In genomic region chr4:170729897-170730296, GRCh38 we compare ENCODE assay signal across 16 cellular contexts.
"Had no signal": no experiment of that assay in that cellular context is flagged by ENCODE, and none has a peak within 500 bp of the region (broad histone marks: within the 10 kb centered on the region; RNA-seq: fewer than 3 reads in every experiment).

No MANE protein-coding gene starts in this region.

- ATAC-seq: left lobe of liver; natural killer cell treated with Interleukin-12 subunit alpha and Interleukin-12 subunit beta and Interleukin-15 and Interleukin-18, amount 100 ng/mL, for 72 hours; right cardiac atrium; stimulated activated naive B cell treated with anti-CD40 and anti-IgM and Interleukin-4, amounts not matched to agents 10 μg/mL and 1 μg/mL and 100 μg/mL, for 72 hours had no signal

- H3K4me3 ChIP-seq: dorsolateral prefrontal cortex, lung, prostate gland, sigmoid colon, thoracic aorta, tibial nerve, upper lobe of left lung had no signal

- H3K4me1 Mint-ChIP-seq: memory B cell had no signal

- H3K9me3 Mint-ChIP-seq: memory B cell; stimulated activated naive CD8-positive, alpha-beta T cell treated with anti-CD3 and anti-CD28 coated beads, Interleukin-15, Interleukin-2, amounts not matched to agents 100 ng/mL and 50 ng/mL, for 24 hours had no signal

- H3K27ac ChIP-seq: dorsolateral prefrontal cortex, prostate gland, sigmoid colon, thoracic aorta, tibial nerve, upper lobe of left lung had no signal

- H3K4me1 ChIP-seq: prostate gland, sigmoid colon, tibial nerve, upper lobe of left lung had no signal

- H3K4me3 Mint-ChIP-seq: memory B cell; natural killer cell treated with Interleukin-12 subunit alpha and Interleukin-12 subunit beta and Interleukin-15 and Interleukin-18, amount 100 ng/mL, for 72 hours; stimulated activated naive B cell treated with anti-CD40 and anti-IgM and Interleukin-4, amounts not matched to agents 10 μg/mL and 1 μg/mL and 100 μg/mL, for 72 hours; stimulated activated naive CD8-positive, alpha-beta T cell treated with anti-CD3 and anti-CD28 coated beads, Interleukin-15, Interleukin-2, amounts not matched to agents 100 ng/mL and 50 ng/mL, for 24 hours had no signal

- H3K27me3 Mint-ChIP-seq: memory B cell; natural killer cell treated with Interleukin-12 subunit alpha and Interleukin-12 subunit beta and Interleukin-15 and Interleukin-18, amount 100 ng/mL, for 72 hours; stimulated activated naive B cell treated with anti-CD40 and anti-IgM and Interleukin-4, amounts not matched to agents 10 μg/mL and 1 μg/mL and 100 μg/mL, for 72 hours; stimulated activated naive CD8-positive, alpha-beta T cell treated with anti-CD3 and anti-CD28 coated beads, Interleukin-15, Interleukin-2, amounts not matched to agents 100 ng/mL and 50 ng/mL, for 24 hours had no signal

- DNase-seq: dorsolateral prefrontal cortex; effector CD4-positive, alpha-beta T cell; head of caudate nucleus; nucleus accumbens; right cardiac atrium; sigmoid colon; stimulated activated naive B cell treated with anti-CD40 and anti-IgM and Interleukin-4, amounts not matched to agents 10 μg/mL and 1 μg/mL and 100 μg/mL, for 72 hours; upper lobe of left lung had no signal

- H3K36me3 Mint-ChIP-seq: memory B cell; natural killer cell treated with Interleukin-12 subunit alpha and Interleukin-12 subunit beta and Interleukin-15 and Interleukin-18, amount 100 ng/mL, for 72 hours; stimulated activated naive B cell treated with anti-CD40 and anti-IgM and Interleukin-4, amounts not matched to agents 10 μg/mL and 1 μg/mL and 100 μg/mL, for 72 hours had no signal

- H3K9me3 ChIP-seq: prostate gland, sigmoid colon, thoracic aorta, tibial nerve, upper lobe of left lung had no signal

- H3K27me3 ChIP-seq: dorsolateral prefrontal cortex, sigmoid colon, tibial nerve, upper lobe of left lung had no signal

- H3K36me3 ChIP-seq: prostate gland, sigmoid colon, thoracic aorta, tibial nerve, upper lobe of left lung had no signal

- H3K27ac Mint-ChIP-seq: memory B cell; natural killer cell treated with Interleukin-12 subunit alpha and Interleukin-12 subunit beta and Interleukin-15 and Interleukin-18, amount 100 ng/mL, for 72 hours; stimulated activated naive B cell treated with anti-CD40 and anti-IgM and Interleukin-4, amounts not matched to agents 10 μg/mL and 1 μg/mL and 100 μg/mL, for 72 hours; stimulated activated naive CD8-positive, alpha-beta T cell treated with anti-CD3 and anti-CD28 coated beads, Interleukin-15, Interleukin-2, amounts not matched to agents 100 ng/mL and 50 ng/mL, for 24 hours had no signal
